Comparison of ENCODE assay signal across 5 cellular contexts in genomic region chr10:106679314-106679713, GRCh38.
"Had no signal": no experiment of that assay in that cellular context is flagged by ENCODE, and none has a peak within 500 bp of the region (broad histone marks: within the 10 kb centered on the region; RNA-seq: fewer than 3 reads in every experiment).

No MANE protein-coding gene starts in this region.

- H3K27ac ChIP-seq: HL-60 had no signal

- DNase-seq: IMR-90, KBM-7 had no signal

- ATAC-seq: HepG2, K562 had no signal

- H3K4me3 ChIP-seq: K562 had no signal
